22 cellular contexts compared by ENCODE assay signal in the genomic region with DNA sequence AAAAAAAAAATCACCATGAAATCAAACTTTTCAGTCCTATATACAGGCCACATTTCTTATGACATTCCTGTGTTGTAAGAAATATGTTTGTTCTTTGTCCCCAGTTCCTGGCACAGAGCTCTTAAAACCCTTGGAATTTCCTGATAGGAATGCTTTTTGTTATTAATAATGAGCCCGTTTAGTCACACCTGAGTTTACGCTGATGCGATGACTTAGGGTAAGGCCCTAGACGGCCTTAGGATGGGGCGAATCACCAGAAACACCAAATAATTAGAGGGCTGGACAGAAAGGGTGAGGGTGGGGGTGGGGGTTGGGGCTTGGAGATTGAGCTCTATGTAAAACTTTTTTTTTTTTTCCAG. TPM values are rescaled to one million over a fixed set of nuclear protein-coding genes. Genes with fewer than 3 reads are reported as not detected.
DNase-seq lines count a peak whose midpoint lies in the region; ATAC-seq, FAIRE-seq and TF ChIP-seq lines count a peak whose summit lies in the region.
"Had no signal": no experiment of that assay in that cellular context is flagged by ENCODE, and none has a peak within 500 bp of the region (broad histone marks: within the 10 kb centered on the region; RNA-seq: fewer than 3 reads in every experiment).

No MANE protein-coding gene starts in this region.

- no peak for ATAC-seq in GM21526 (IDR thresholded peaks at IDR 0.05; ENCODE audit: low FRiP score, unreplicated experiment)
- ATAC-seq: left colon had no signal

- H3K4me3 ChIP-seq in cardiac muscle cell (no peak overlapping the region), bronchial epithelial cell (ENCODE audit: low read depth, low read length) (no peak overlapping the region)
- H3K4me3 ChIP-seq: colonic mucosa, ovary had no signal

- H3K36me3 Mint-ChIP-seq in type B pancreatic cell: no peaks in the 10 kb centered on the region

- H3K4me1 Mint-ChIP-seq in type B pancreatic cell (ENCODE audit: unreplicated experiment): peaks cover 10% of the 10 kb centered on the region

- TF ChIP-seq CTCF in cardiac muscle cell (IDR thresholded peaks at IDR 0.05; ENCODE audit: low read depth, low read length): no peak
- TF ChIP-seq CTCF in bronchial epithelial cell (IDR thresholded peaks at IDR 0.05; ENCODE audit: insufficient read depth, low read length, severe bottlenecking): no peak
- TF ChIP-seq CTCF in type B pancreatic cell (conservative IDR thresholded peaks at IDR 0.05): no peak

- H3K27me3 ChIP-seq in cardiac muscle cell (no peaks in the 10 kb centered on the region), bronchial epithelial cell (ENCODE audit: control insufficient read depth, insufficient read depth, low read length) (no peaks in the 10 kb centered on the region)
- H3K27me3 ChIP-seq: colonic mucosa, ovary had no signal

- no peak for DNase-seq in cardiac muscle cell (ENCODE audit: low read depth in 1 of 2, low spot score in 1 of 2)
- no peak for DNase-seq in cardiac septum (ENCODE audit: low spot score)
- DNase-seq in bronchial epithelial cell (ENCODE audit: low read depth): peak; percentile 45
- DNase-seq in lung microvascular endothelial cell (ENCODE audit: low read depth in 2 of 2): peak; percentile 39 to 54
- no peak for DNase-seq in type B pancreatic cell (ENCODE audit: extremely low spot score, unreplicated experiment)
- no peak for DNase-seq in activated CD8-positive, alpha-beta memory T cell treated with anti-CD3 and anti-CD28 coated beads, Interleukin-2, amount 50 U/mL, for 4 hours
- no peak for DNase-seq in kidney glomerular epithelial cell (lab: John Stamatoyannopoulos, UW)
- DNase-seq: activated CD4-positive, alpha-beta T cell treated with anti-CD3 and anti-CD28 coated beads for 1 hour; activated gamma-delta T cell; CD4-positive, alpha-beta T cell; colonic mucosa; DMS79 treated with DMSO at 0.1 percent for 48 hours; left colon; NCI-H1092; NCI-H82; ovary; stimulated activated naive CD4-positive, alpha-beta T cell had no signal

- peak overlapping the region; percentile 2 for H3K4me3 Mint-ChIP-seq in type B pancreatic cell
- H3K4me3 Mint-ChIP-seq: CD4-positive, alpha-beta T cell; T-helper 2 cell treated with Interferon-gamma antibody and Interleukin-4, amounts not matched to agents 5 μg/mL and 100 μg/mL, for 36 hours had no signal

- H3K27me3 Mint-ChIP-seq in type B pancreatic cell: peaks cover 4% of the 10 kb centered on the region
- H3K27me3 Mint-ChIP-seq: CD4-positive, alpha-beta T cell had no signal

- H3K27ac ChIP-seq in cardiac muscle cell: peak overlapping the region; percentile 1
- H3K27ac ChIP-seq: colonic mucosa, ovary, RWPE1 had no signal

- H3K27ac Mint-ChIP-seq in type B pancreatic cell: peak overlapping the region; percentile 59
- H3K27ac Mint-ChIP-seq: CD4-positive, alpha-beta T cell; T-helper 2 cell treated with Interferon-gamma antibody and Interleukin-4, amounts not matched to agents 5 μg/mL and 100 μg/mL, for 36 hours had no signal

- H3K36me3 ChIP-seq in cardiac muscle cell (no peaks in the 10 kb centered on the region), bronchial epithelial cell (ENCODE audit: control insufficient read depth, insufficient read depth, low read length) (no peaks in the 10 kb centered on the region)
- H3K36me3 ChIP-seq: colonic mucosa, ovary had no signal

- H3K9me3 ChIP-seq in cardiac muscle cell (ENCODE audit: low read depth): no peaks in the 10 kb centered on the region
- H3K9me3 ChIP-seq: colonic mucosa, ovary had no signal

- intact Hi-C loops in cardiac septum (cut with DNase I): no loop called here

- peaks cover 77% of the 10 kb centered on the region for H3K4me1 ChIP-seq in cardiac muscle cell (ENCODE audit: low read depth)

- no peak for FAIRE-seq in bronchial epithelial cell (lab: Jason Lieb, UNC)
- FAIRE-seq: A204.1, urothelium cell line had no signal

- H3K9me3 Mint-ChIP-seq in type B pancreatic cell: no peaks in the 10 kb centered on the region
- H3K9me3 Mint-ChIP-seq: CD4-positive, alpha-beta T cell; T-helper 2 cell treated with Interferon-gamma antibody and Interleukin-4, amounts not matched to agents 5 μg/mL and 100 μg/mL, for 36 hours had no signal

RNA-seq across cellular contexts. Expression of a gene that starts 17.5 kb away (rescaled TPM):
- total RNA-seq in cardiac muscle cell (179 and 289 TPM in 2 replicates), cardiac septum (6.9 TPM), bronchial epithelial cell (12.1 and 14.8 TPM in 2 replicates), lung microvascular endothelial cell (49.2 and 118 TPM in 2 replicates), type B pancreatic cell (ENCODE audit: low replicate concordance) (19.4 and 19.7 TPM in 2 replicates)
- polyA plus RNA-seq in cardiac muscle cell: 252 and 541 TPM in 2 replicates

RNA-seq across cellular contexts. Expression of a gene that starts 52.0 kb away (rescaled TPM):
- not detected in 2 replicates for total RNA-seq in cardiac muscle cell
- 0.26 and 0.53 TPM in 2 replicates for polyA plus RNA-seq in cardiac muscle cell
- 0.13 TPM for total RNA-seq in cardiac septum
- under 0.01 TPM in 1 of 2 replicates, not detected in the other for total RNA-seq in bronchial epithelial cell
- 0.60 TPM in 1 of 2 replicates, not detected in the other for total RNA-seq in lung microvascular endothelial cell
- not detected in 2 replicates for total RNA-seq in type B pancreatic cell (ENCODE audit: low replicate concordance)
- total RNA-seq: CD4-positive, alpha-beta T cell had no signal

Comparison
In these comparisons a context has a peak if more than half of its experiments do, and no peak if none do; other contexts are left out.
1. DNase-seq: peak in bronchial epithelial cell (single experiment) and lung microvascular endothelial cell (2 of 2); none in cardiac muscle cell (0 of 2), cardiac septum (single experiment), type B pancreatic cell (single experiment), activated CD8-positive, alpha-beta memory T cell treated with anti-CD3 and anti-CD28 coated beads, Interleukin-2, amount 50 U/mL, for 4 hours (single experiment) and kidney glomerular epithelial cell (single experiment).